8 cellular contexts compared by ENCODE assay signal in the genomic region with DNA sequence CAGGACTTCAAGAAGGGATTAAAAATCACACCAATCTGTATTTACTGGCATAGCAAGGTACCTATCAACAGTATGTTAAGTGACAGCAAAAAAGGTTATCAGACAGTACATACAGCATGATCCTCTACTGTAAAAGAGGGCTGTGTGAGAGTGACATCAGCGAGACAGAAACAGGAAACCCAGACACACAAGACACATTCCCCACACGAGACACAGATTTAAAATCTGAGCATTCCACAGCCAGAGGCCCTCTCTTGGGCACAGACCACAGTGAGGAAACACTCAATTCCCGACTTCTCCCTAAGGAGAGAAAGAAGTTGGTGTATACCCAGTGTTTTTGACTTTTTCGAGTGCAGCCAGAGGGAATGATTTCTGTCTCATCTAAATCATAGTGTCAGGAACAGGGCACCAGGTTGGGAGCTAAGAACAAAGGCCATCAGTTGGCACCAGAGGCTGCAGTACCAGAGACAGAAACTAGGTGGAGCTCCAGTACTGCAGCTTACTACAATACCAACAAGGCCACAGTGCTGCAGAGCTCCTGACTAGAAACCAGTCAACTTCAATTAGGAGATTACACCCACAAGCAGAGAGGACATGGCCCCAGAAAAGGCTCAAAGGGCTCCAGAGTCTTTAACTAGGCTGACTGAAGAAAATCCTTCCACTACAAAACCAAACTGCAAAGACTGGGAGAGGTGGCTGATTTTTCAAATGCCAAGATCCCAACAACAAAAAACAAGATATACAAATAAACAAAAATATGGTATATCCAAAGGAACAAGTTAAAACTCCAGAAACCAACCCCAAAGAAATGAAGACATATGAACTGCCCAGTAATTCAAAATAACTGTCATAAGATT. TPM values are rescaled to one million over a fixed set of nuclear protein-coding genes. Genes with fewer than 3 reads are reported as not detected.
DNase-seq lines count a peak whose midpoint lies in the region; ATAC-seq and TF ChIP-seq lines count a peak whose summit lies in the region.

No MANE protein-coding gene starts in this region.

- no peaks in the 10 kb centered on the region for H4K20me1 ChIP-seq in PC-3 (ENCODE audit: low read length)

- POLR2A ChIA-PET in PC-3 (lab: Charles Lee; ENCODE audit: unreplicated experiment): interaction anchor here (0.6 kb wide), 1 partner anchor 109 kb away, joined by 4 read pairs; no protein-coding TSS in a partner anchor

- H3K36me3 ChIP-seq in PC-3 (ENCODE audit: low read depth, low read length) (no peaks in the 10 kb centered on the region), esophagus squamous epithelium (peaks cover 0 to 8% (median 0%) of the 10 kb centered on the region in 3 donors)

- H3K4me1 ChIP-seq in PC-3 (ENCODE audit: insufficient read depth, low read length) (no peaks in the 10 kb centered on the region), esophagus squamous epithelium (peaks cover 0 to 6% (median 0%) of the 10 kb centered on the region in 3 donors)

- 20 to 23% methylated on average over 4 of the region's 4 CpGs for WGBS in esophagus squamous epithelium, 2 donors

- no peak for TF ChIP-seq POLR2A in esophagus squamous epithelium (IDR thresholded peaks at IDR 0.05)

- no peak overlapping the region for H3K4me3 Mint-ChIP-seq in nephron
- H3K4me3 Mint-ChIP-seq in stimulated activated naive CD8-positive, alpha-beta T cell treated with anti-CD3 and anti-CD28 coated beads, Interleukin-15, Interleukin-2, amounts not matched to agents 100 ng/mL and 50 ng/mL, for 24 hours: no peak overlapping the region

- DNase-seq in AG09319 (ENCODE audit: extremely low read depth, low read depth) (peak; percentile 38), LHCN-M2 (ENCODE audit: low read depth) (peak; percentile 67), PC-3 (peak; percentile 90), activated T-cell treated with anti-CD3 and anti-CD28 coated beads for 4 hours (peak; percentile 80), esophagus squamous epithelium (lab: John Stamatoyannopoulos, UW) (peak; percentile 19)

- no peaks in the 10 kb centered on the region for H3K79me2 ChIP-seq in PC-3 (ENCODE audit: low read length)

- H3K4me1 Mint-ChIP-seq in nephron: no peaks in the 10 kb centered on the region
- peaks cover 65% of the 10 kb centered on the region for H3K4me1 Mint-ChIP-seq in stimulated activated naive CD8-positive, alpha-beta T cell treated with anti-CD3 and anti-CD28 coated beads, Interleukin-15, Interleukin-2, amounts not matched to agents 100 ng/mL and 50 ng/mL, for 24 hours (ENCODE audit: low read depth)

- no peaks in the 10 kb centered on the region for H3F3A ChIP-seq in PC-3 (ENCODE audit: low read length, unreplicated experiment)

- no peaks in the 10 kb centered on the region for H3K27me3 ChIP-seq in PC-3 (ENCODE audit: low read length)
- H3K27me3 ChIP-seq in esophagus squamous epithelium: no peaks in the 10 kb centered on the region

- H3K9me3 ChIP-seq in PC-3 (ENCODE audit: low read length) (no peaks in the 10 kb centered on the region), esophagus squamous epithelium (no peaks in the 10 kb centered on the region)

- H3K27ac Mint-ChIP-seq in nephron: peak overlapping the region in 1 of 3 experiments; percentile 11
- peak overlapping the region; percentile 72 for H3K27ac Mint-ChIP-seq in stimulated activated naive CD8-positive, alpha-beta T cell treated with anti-CD3 and anti-CD28 coated beads, Interleukin-15, Interleukin-2, amounts not matched to agents 100 ng/mL and 50 ng/mL, for 24 hours

- H3K9me2 ChIP-seq in PC-3 (replicated peaks; ENCODE audit: low read length): no peaks in the 10 kb centered on the region

- H3K4me2 ChIP-seq in PC-3 (ENCODE audit: low read length): no peak overlapping the region

- no peaks in the 10 kb centered on the region for H3K9me3 Mint-ChIP-seq in nephron
- H3K9me3 Mint-ChIP-seq in stimulated activated naive CD8-positive, alpha-beta T cell treated with anti-CD3 and anti-CD28 coated beads, Interleukin-15, Interleukin-2, amounts not matched to agents 100 ng/mL and 50 ng/mL, for 24 hours: no peaks in the 10 kb centered on the region

- H3K27ac ChIP-seq in PC-3 (ENCODE audit: low read length) (no peak overlapping the region), esophagus squamous epithelium (peak overlapping the region in 1 of 4 donors; percentile 11)

- H2AFZ ChIP-seq in PC-3 (ENCODE audit: low read length): peak overlapping the region; percentile 38; the same call in 1 of the 2 replicates

- CTCF ChIA-PET in PC-3 (lab: Charles Lee): interaction anchor here (0.5 to 1.1 kb wide), 6 partner anchors 109 to 417 kb away, joined by 3 to 18 read pairs (median 6); no protein-coding TSS in a partner anchor

- ATAC-seq in GM19025 (IDR thresholded peaks at IDR 0.05; ENCODE audit: low read depth, unreplicated experiment) (peak; percentile 55), PC-3 (peak; percentile 91)

- peaks cover 4% of the 10 kb centered on the region for H3K36me3 Mint-ChIP-seq in nephron (ENCODE audit: low read depth)
- H3K36me3 Mint-ChIP-seq in stimulated activated naive CD8-positive, alpha-beta T cell treated with anti-CD3 and anti-CD28 coated beads, Interleukin-15, Interleukin-2, amounts not matched to agents 100 ng/mL and 50 ng/mL, for 24 hours (ENCODE audit: low read depth): peaks cover 31% of the 10 kb centered on the region

- no peak overlapping the region for H3K4me3 ChIP-seq in PC-3 (ENCODE audit: low read length)
- no peak overlapping the region for H3K4me3 ChIP-seq in esophagus squamous epithelium

- BruUV-seq in PC-3 (replicated peaks; lab: Mats Ljungman, UMichigan): no TSS peak

- TF ChIP-seq CTCF in AG09319 (IDR thresholded peaks at IDR 0.05; ENCODE audit: low read depth, low read length): no peak; the same call in none of the 2 replicates
- peak; percentile 97 for TF ChIP-seq CTCF in PC-3 (conservative IDR thresholded peaks at IDR 0.05; ENCODE audit: low read depth, low read length)
- peak; percentile 98 to 99 (median 98) for TF ChIP-seq CTCF in esophagus squamous epithelium (IDR thresholded peaks at IDR 0.05)
- peak; percentile 98 for TF ChIP-seq CTCF in nephron (IDR thresholded peaks at IDR 0.05; ENCODE audit: unreplicated experiment in 3 of 3)

- H3K9ac ChIP-seq in PC-3 (ENCODE audit: low read length): no peak overlapping the region

- H3K27me3 Mint-ChIP-seq in nephron (ENCODE audit: low read depth): no peaks in the 10 kb centered on the region
- no peaks in the 10 kb centered on the region for H3K27me3 Mint-ChIP-seq in stimulated activated naive CD8-positive, alpha-beta T cell treated with anti-CD3 and anti-CD28 coated beads, Interleukin-15, Interleukin-2, amounts not matched to agents 100 ng/mL and 50 ng/mL, for 24 hours

- intact Hi-C loops in PC-3 (cut with micrococcal nuclease) (loop anchor here (1.0 to 10.0 kb wide), 4 partner anchors 79 to 417 kb away; no protein-coding TSS in a partner anchor), esophagus squamous epithelium (cut with DNase I) (no loop called here)

RNA-seq across cellular contexts. Expression of gene UNC50, which starts 41.0 kb away (rescaled TPM):
- total RNA-seq in LHCN-M2 (2014; rRNA removed) (49.3 and 56.1 TPM in 2 replicates), PC-3 (2014; rRNA removed) (18.4 and 26.0 TPM in 2 replicates), esophagus squamous epithelium (10 to 100 TPM; 18.3 to 49.4 (median 36.3) TPM)
- polyA plus RNA-seq in LHCN-M2 (2012): 29.7 TPM

RNA-seq across cellular contexts. Expression of gene COA5, which starts 41.1 kb away (rescaled TPM):
- total RNA-seq in LHCN-M2 (2014; rRNA removed): 28.3 and 29.1 TPM in 2 replicates
- polyA plus RNA-seq in LHCN-M2 (2012): 23.0 TPM
- 34.0 and 37.2 TPM in 2 replicates for total RNA-seq in PC-3 (2014; rRNA removed)
- total RNA-seq in esophagus squamous epithelium: 10 to 100 TPM; 15.5 to 37.8 (median 19.4) TPM

Comparison
In these comparisons a context has a peak if more than half of its experiments do, and no peak if none do; other contexts are left out.
1. DNase-seq: peak in every context shown above with its lines; median percentile 90 in PC-3; 80 in activated T-cell treated with anti-CD3 and anti-CD28 coated beads for 4 hours; 67 in LHCN-M2; 38 in AG09319; 19 in esophagus squamous epithelium.